ENCODE assay signal across 2 cellular contexts in the genomic region with DNA sequence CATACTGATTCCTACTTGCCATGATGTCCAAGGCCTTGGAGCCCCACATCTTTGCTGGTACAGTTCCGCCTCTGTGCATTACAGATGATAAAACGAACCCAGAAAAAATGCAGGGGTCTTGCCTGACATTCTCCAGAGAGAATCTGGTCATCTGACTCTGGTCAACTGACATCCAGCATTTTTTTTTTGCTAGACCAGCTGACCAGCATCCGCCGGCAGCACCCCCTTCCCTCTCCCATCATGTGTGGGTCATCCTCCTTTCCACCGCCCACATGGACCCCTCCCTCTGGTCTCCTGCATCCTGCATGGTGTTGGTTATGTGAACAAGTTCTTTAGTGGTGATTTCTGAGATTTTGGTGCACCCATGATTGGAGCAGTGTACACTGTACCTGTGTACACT.
TF ChIP-seq lines count a peak whose summit lies in the region.

No MANE protein-coding gene starts in this region.

TF ChIP-seq in WTC11, 78 proteins besides CTCF, POLR2A, EP300 and RAD21 (continues in another document):
- TF ChIP-seq, protein P1, sequence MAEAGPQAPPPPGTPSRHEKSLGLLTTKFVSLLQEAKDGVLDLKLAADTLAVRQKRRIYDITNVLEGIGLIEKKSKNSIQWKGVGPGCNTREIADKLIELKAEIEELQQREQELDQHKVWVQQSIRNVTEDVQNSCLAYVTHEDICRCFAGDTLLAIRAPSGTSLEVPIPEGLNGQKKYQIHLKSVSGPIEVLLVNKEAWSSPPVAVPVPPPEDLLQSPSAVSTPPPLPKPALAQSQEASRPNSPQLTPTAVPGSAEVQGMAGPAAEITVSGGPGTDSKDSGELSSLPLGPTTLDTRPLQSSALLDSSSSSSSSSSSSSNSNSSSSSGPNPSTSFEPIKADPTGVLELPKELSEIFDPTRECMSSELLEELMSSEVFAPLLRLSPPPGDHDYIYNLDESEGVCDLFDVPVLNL (CRISPR knock-in tag; IDR thresholded peaks at IDR 0.05; ENCODE audit: borderline replicate concordance, low read depth), result no peak
- no peak for TF ChIP-seq ZNF425 (CRISPR knock-in tag; conservative IDR thresholded peaks at IDR 0.05)
- TF ChIP-seq SMAD3 (CRISPR knock-in tag; IDR thresholded peaks at IDR 0.05; ENCODE audit: borderline replicate concordance), result no peak
- TF ChIP-seq, protein P2, sequence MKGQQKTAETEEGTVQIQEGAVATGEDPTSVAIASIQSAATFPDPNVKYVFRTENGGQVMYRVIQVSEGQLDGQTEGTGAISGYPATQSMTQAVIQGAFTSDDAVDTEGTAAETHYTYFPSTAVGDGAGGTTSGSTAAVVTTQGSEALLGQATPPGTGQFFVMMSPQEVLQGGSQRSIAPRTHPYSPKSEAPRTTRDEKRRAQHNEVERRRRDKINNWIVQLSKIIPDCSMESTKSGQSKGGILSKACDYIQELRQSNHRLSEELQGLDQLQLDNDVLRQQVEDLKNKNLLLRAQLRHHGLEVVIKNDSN (CRISPR knock-in tag; IDR thresholded peaks at IDR 0.05), result no peak
- TF ChIP-seq HMGXB4 (CRISPR knock-in tag; IDR thresholded peaks at IDR 0.05), result no peak
- TF ChIP-seq ATF6 (CRISPR knock-in tag; IDR thresholded peaks at IDR 0.05), result no peak
- TF ChIP-seq ZNF317 (CRISPR knock-in tag; IDR thresholded peaks at IDR 0.05; ENCODE audit: borderline replicate concordance, low read depth), result no peak
- no peak for TF ChIP-seq RELA (CRISPR knock-in tag; IDR thresholded peaks at IDR 0.05; ENCODE audit: borderline replicate concordance)
- TF ChIP-seq, protein P3, sequence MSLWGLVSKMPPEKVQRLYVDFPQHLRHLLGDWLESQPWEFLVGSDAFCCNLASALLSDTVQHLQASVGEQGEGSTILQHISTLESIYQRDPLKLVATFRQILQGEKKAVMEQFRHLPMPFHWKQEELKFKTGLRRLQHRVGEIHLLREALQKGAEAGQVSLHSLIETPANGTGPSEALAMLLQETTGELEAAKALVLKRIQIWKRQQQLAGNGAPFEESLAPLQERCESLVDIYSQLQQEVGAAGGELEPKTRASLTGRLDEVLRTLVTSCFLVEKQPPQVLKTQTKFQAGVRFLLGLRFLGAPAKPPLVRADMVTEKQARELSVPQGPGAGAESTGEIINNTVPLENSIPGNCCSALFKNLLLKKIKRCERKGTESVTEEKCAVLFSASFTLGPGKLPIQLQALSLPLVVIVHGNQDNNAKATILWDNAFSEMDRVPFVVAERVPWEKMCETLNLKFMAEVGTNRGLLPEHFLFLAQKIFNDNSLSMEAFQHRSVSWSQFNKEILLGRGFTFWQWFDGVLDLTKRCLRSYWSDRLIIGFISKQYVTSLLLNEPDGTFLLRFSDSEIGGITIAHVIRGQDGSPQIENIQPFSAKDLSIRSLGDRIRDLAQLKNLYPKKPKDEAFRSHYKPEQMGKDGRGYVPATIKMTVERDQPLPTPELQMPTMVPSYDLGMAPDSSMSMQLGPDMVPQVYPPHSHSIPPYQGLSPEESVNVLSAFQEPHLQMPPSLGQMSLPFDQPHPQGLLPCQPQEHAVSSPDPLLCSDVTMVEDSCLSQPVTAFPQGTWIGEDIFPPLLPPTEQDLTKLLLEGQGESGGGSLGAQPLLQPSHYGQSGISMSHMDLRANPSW (CRISPR knock-in tag; conservative IDR thresholded peaks at IDR 0.05; ENCODE audit: low read depth), result no peak

TF ChIP-seq in H1, 55 proteins besides CTCF, POLR2A, EP300 and RAD21:
- TF ChIP-seq GTF2F1 (IDR thresholded peaks at IDR 0.05; ENCODE audit: borderline replicate concordance, low read depth, low read length) (no peak), ZNF274 (IDR thresholded peaks at IDR 0.05; ENCODE audit: borderline replicate concordance, extremely low read depth, low read length) (no peak), KDM1A (IDR thresholded peaks at IDR 0.05; ENCODE audit: borderline replicate concordance, low read length) (no peak), CHD2 (IDR thresholded peaks at IDR 0.05; ENCODE audit: low read length) (no peak), YY1 (IDR thresholded peaks at IDR 0.05; ENCODE audit: low read depth, low read length) (no peak), CEBPB (IDR thresholded peaks at IDR 0.05; ENCODE audit: low read depth, low read length) (no peak), SRF (IDR thresholded peaks at IDR 0.05; ENCODE audit: low read depth, low read length) (no peak), CTBP2 (IDR thresholded peaks at IDR 0.05; ENCODE audit: borderline replicate concordance, insufficient read depth, insufficient read length, low read length) (no peak), FOSL1 (IDR thresholded peaks at IDR 0.05; ENCODE audit: insufficient read depth, low read depth, low read length) (no peak), CBX5 (IDR thresholded peaks at IDR 0.05; ENCODE audit: low read depth, low read length) (no peak), JUN (IDR thresholded peaks at IDR 0.05; ENCODE audit: low read depth, low read length) (no peak), BCL11A (IDR thresholded peaks at IDR 0.05; ENCODE audit: low read depth in 2 of 2, low read length in 2 of 2) (no peak), PHF8 (conservative IDR thresholded peaks at IDR 0.05; ENCODE audit: low read depth, low read length) (no peak), BACH1 (IDR thresholded peaks at IDR 0.05; ENCODE audit: low read length) (no peak), BRCA1 (IDR thresholded peaks at IDR 0.05; ENCODE audit: low read depth, low read length) (no peak), SIRT6 (IDR thresholded peaks at IDR 0.05; ENCODE audit: low read length) (no peak), HDAC6 (IDR thresholded peaks at IDR 0.05; ENCODE audit: low read depth, low read length) (no peak), TCF12 (IDR thresholded peaks at IDR 0.05; ENCODE audit: low read depth, low read length) (no peak)
